19 cellular contexts compared by ENCODE assay signal in the genomic region with DNA sequence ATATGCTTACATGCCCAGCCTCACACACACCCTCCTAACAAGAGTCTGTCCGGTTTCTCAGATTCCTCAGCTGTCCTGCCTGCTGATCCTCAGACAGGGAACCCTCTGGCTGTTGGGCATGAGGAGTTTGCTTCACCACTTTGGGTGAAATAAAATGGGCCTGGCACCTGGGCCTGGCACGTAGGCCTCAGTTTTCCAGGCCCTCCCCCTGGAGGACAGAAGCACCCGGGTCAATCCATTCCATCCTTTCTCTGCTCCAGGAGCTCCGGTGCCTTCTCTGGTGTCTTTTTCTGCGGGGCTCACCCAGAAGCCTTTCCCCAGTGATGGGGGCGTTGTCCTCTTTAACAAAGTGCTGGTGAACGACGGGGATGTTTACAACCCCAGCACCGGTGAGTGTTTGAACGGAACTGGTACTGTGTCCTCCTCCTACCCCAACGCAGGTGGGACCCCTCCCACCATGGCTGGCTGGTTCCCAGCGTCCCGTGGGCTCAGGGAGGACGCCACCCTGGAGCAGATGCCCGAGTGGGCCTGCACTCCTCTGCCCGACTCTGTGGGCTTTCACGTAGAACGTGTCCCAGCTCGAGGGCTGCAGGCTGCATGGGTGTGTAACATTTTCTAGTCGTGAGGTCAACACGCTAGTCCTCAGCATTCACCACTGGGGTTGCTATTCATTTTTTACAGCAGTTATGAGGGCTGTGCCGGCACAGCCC.
A peak's percentile ranks its signal among the peaks of the same experiment; 100 is the strongest.
DNase-seq lines count a peak whose midpoint lies in the region; ATAC-seq and TF ChIP-seq lines count a peak whose summit lies in the region.
"Had no signal": no experiment of that assay in that cellular context is flagged by ENCODE, and none has a peak within 500 bp of the region (broad histone marks: within the 10 kb centered on the region; RNA-seq: fewer than 3 reads in every experiment).

No MANE protein-coding gene starts in this region.

- H3K4me3 Mint-ChIP-seq in Calu3 (ENCODE audit: low read depth, unreplicated experiment) (no peak overlapping the region), glutamatergic neuron (ENCODE audit: unreplicated experiment) (no peak overlapping the region)
- H3K4me3 Mint-ChIP-seq in effector memory CD8-positive, alpha-beta T cell, result no peak overlapping the region
- H3K4me3 Mint-ChIP-seq: GM23338 had no signal

- TF ChIP-seq CTCF in Calu3 (IDR thresholded peaks at IDR 0.05; ENCODE audit: unreplicated experiment), result no peak
- TF ChIP-seq CTCF in glutamatergic neuron (IDR thresholded peaks at IDR 0.05; ENCODE audit: partially characterized antibody, unreplicated experiment), result no peak

- H3K36me3 Mint-ChIP-seq in Calu3 (ENCODE audit: insufficient read depth, unreplicated experiment) (peaks cover 24% of the 10 kb centered on the region), glutamatergic neuron (ENCODE audit: unreplicated experiment) (no peaks in the 10 kb centered on the region)
- peaks cover 18% of the 10 kb centered on the region for H3K36me3 Mint-ChIP-seq in effector memory CD8-positive, alpha-beta T cell (ENCODE audit: insufficient read depth)

- H3K4me1 Mint-ChIP-seq in Calu3 (ENCODE audit: low read depth, unreplicated experiment) (no peaks in the 10 kb centered on the region), glutamatergic neuron (ENCODE audit: low read depth, unreplicated experiment) (peaks cover 15% of the 10 kb centered on the region)
- H3K4me1 Mint-ChIP-seq in effector memory CD8-positive, alpha-beta T cell (ENCODE audit: low read depth in 2 of 2), result peaks cover 18 to 22% of the 10 kb centered on the region in 2 donors

- DNase-seq in activated CD8-positive, alpha-beta memory T cell treated with anti-CD3 and anti-CD28 coated beads for 24 hours, result peak; percentile 54
- DNase-seq in activated CD8-positive, alpha-beta memory T cell treated with anti-CD3 and anti-CD28 coated beads, Interleukin-2, amount 50 U/mL, for 4 hours, result no peak
- DNase-seq in Calu3 (no peak), posterior vena cava (ENCODE audit: low spot score) (peak; percentile 74), glutamatergic neuron (no peak), NCI-H146 treated with DMSO at 0.1 percent for 48 hours (lab: John Stamatoyannopoulos, UW; ENCODE audit: unreplicated experiment) (no peak)
- DNase-seq in effector memory CD8-positive, alpha-beta T cell, result no peak
- DNase-seq: 8988T; activated CD4-positive, alpha-beta T cell treated with anti-CD3 and anti-CD28 coated beads, Interleukin-2, amount 50 U/mL, for 48 hours; gastrocnemius medialis; Kasumi-1; left ventricle myocardium superior; mucosa of descending colon; NCI-H1105; NCI-H526 treated with DMSO at 0.1 percent for 48 hours; SHP77; stimulated activated CD4-positive, alpha-beta T cell treated with anti-CD3 and anti-CD28 coated beads, Interleukin-2, amount 100 ng/mL, for 48 hours had no signal

- intact Hi-C loops in Calu3 (cut with micrococcal nuclease; ENCODE audit: unreplicated experiment) (no loop called here), posterior vena cava (cut with DNase I) (loop anchor here in 1 of 2 donors (2.0 to 10.0 kb wide), 2 partner anchors 63 to 145 kb away; a partner anchor contains a TSS)

- TSS peak; percentile 3 for BruUV-seq in Calu3 (replicated peaks; lab: Mats Ljungman, UMichigan)

- no peak for ATAC-seq in effector memory CD8-positive, alpha-beta T cell (replicated peaks)
- no peak for ATAC-seq in GM18520 (IDR thresholded peaks at IDR 0.05; ENCODE audit: unreplicated experiment)
- ATAC-seq: gastrocnemius medialis, GM23338, left ventricle myocardium superior, mucosa of descending colon had no signal

- no peak overlapping the region for H3K27ac Mint-ChIP-seq in Calu3 (ENCODE audit: unreplicated experiment)
- H3K27ac Mint-ChIP-seq in effector memory CD8-positive, alpha-beta T cell, result peak overlapping the region; percentile 71 to 89
- H3K27ac Mint-ChIP-seq in glutamatergic neuron (ENCODE audit: unreplicated experiment), result no peak overlapping the region
- H3K27ac Mint-ChIP-seq: GM23338 had no signal

- CTCF ChIA-PET in Calu3 (lab: Charles Lee), result no interaction called here

- H3K27me3 Mint-ChIP-seq in Calu3 (ENCODE audit: unreplicated experiment) (no peaks in the 10 kb centered on the region), glutamatergic neuron (ENCODE audit: unreplicated experiment) (peaks cover 16% of the 10 kb centered on the region)
- no peaks in the 10 kb centered on the region for H3K27me3 Mint-ChIP-seq in effector memory CD8-positive, alpha-beta T cell

- no peaks in the 10 kb centered on the region for H3K9me3 Mint-ChIP-seq in Calu3 (ENCODE audit: low read depth, unreplicated experiment)
- H3K9me3 Mint-ChIP-seq in effector memory CD8-positive, alpha-beta T cell, result no peaks in the 10 kb centered on the region
- H3K9me3 Mint-ChIP-seq in glutamatergic neuron (ENCODE audit: unreplicated experiment), result peaks cover 15% of the 10 kb centered on the region

Comparison
In these comparisons a context has a peak if more than half of its experiments do, and no peak if none do; other contexts are left out.
1. DNase-seq: peak in activated CD8-positive, alpha-beta memory T cell treated with anti-CD3 and anti-CD28 coated beads for 24 hours (single experiment) and posterior vena cava (single experiment); none in activated CD8-positive, alpha-beta memory T cell treated with anti-CD3 and anti-CD28 coated beads, Interleukin-2, amount 50 U/mL, for 4 hours (single experiment), Calu3 (single experiment), effector memory CD8-positive, alpha-beta T cell (0 of 3), glutamatergic neuron (single experiment) and NCI-H146 treated with DMSO at 0.1 percent for 48 hours (single experiment).
2. H3K27ac Mint-ChIP-seq: peak in effector memory CD8-positive, alpha-beta T cell (2 of 2); none in Calu3 (single experiment) and glutamatergic neuron (single experiment).